Comparison of ENCODE assay signal across 1 cellular context in the genomic region with DNA sequence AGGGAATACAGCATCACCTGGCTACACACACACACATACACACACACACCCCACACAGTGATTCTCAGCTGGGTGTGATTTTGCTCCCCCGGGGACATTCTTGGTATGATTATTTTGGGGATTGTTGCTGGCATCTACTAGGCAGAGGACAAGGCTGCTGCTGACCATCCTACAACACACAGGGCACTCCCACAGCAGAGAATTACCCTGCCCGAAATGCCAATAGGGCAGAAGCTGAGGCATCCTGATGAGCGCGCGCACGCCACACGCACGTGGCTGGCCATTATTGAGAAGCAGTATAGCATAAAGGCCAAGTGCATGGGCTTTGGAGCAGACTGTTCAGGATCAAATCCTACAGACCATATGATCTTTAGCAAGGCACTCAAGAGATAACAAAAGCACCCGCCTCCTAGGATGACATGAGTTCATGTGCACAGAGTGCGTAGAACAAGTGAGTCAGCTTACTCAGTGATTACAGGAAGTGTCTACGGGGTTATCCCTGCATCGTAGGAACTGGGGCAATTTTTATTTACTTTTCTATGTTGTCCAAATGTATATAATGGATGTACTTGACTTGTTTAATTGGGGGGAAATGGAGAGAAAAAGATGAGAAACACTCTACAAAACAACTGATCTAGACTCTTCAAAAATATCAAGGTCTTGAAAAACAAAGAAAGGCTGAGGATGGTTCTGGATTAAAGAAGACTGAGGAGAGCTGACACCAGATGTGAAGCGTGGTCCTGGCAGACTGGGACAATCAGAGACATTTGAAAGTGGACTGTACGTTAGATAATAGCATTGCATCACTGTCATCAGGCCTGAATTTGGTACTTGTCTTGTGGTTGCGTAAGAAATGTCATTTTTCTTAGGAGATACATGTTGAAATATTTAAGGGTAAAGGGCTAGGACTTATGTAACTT.
TF ChIP-seq lines count a peak whose summit lies in the region.

No MANE protein-coding gene starts in this region.

TF ChIP-seq in HepG2, 621 proteins besides CTCF, POLR2A, EP300 and RAD21 (continued from another document and continues in another):
- TF ChIP-seq, protein P1, sequence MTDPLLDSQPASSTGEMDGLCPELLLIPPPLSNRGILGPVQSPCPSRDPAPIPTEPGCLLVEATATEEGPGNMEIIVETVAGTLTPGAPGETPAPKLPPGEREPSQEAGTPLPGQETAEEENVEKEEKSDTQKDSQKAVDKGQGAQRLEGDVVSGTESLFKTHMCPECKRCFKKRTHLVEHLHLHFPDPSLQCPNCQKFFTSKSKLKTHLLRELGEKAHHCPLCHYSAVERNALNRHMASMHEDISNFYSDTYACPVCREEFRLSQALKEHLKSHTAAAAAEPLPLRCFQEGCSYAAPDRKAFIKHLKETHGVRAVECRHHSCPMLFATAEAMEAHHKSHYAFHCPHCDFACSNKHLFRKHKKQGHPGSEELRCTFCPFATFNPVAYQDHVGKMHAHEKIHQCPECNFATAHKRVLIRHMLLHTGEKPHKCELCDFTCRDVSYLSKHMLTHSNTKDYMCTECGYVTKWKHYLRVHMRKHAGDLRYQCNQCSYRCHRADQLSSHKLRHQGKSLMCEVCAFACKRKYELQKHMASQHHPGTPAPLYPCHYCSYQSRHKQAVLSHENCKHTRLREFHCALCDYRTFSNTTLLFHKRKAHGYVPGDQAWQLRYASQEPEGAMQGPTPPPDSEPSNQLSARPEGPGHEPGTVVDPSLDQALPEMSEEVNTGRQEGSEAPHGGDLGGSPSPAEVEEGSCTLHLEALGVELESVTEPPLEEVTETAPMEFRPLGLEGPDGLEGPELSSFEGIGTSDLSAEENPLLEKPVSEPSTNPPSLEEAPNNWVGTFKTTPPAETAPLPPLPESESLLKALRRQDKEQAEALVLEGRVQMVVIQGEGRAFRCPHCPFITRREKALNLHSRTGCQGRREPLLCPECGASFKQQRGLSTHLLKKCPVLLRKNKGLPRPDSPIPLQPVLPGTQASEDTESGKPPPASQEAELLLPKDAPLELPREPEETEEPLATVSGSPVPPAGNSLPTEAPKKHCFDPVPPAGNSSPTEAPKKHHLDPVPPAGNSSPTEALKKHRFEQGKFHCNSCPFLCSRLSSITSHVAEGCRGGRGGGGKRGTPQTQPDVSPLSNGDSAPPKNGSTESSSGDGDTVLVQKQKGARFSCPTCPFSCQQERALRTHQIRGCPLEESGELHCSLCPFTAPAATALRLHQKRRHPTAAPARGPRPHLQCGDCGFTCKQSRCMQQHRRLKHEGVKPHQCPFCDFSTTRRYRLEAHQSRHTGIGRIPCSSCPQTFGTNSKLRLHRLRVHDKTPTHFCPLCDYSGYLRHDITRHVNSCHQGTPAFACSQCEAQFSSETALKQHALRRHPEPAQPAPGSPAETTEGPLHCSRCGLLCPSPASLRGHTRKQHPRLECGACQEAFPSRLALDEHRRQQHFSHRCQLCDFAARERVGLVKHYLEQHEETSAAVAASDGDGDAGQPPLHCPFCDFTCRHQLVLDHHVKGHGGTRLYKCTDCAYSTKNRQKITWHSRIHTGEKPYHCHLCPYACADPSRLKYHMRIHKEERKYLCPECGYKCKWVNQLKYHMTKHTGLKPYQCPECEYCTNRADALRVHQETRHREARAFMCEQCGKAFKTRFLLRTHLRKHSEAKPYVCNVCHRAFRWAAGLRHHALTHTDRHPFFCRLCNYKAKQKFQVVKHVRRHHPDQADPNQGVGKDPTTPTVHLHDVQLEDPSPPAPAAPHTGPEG (CRISPR knock-in tag; IDR thresholded peaks at IDR 0.05), result no peak
- TF ChIP-seq ZNF17 (CRISPR knock-in tag; IDR thresholded peaks at IDR 0.05) (no peak), ELF3 (CRISPR knock-in tag; IDR thresholded peaks at IDR 0.05) (peak; percentile 81), TCF7L2 (IDR thresholded peaks at IDR 0.05; ENCODE audit: low read depth, low read length) (no peak), ZNF616 (CRISPR knock-in tag; IDR thresholded peaks at IDR 0.05; ENCODE audit: low read depth) (no peak), SALL1 (CRISPR knock-in tag; IDR thresholded peaks at IDR 0.05) (peak; percentile 49; the same call in 1 of the 2 replicates), KDM5A (IDR thresholded peaks at IDR 0.05; ENCODE audit: borderline replicate concordance, low read length) (no peak), FIP1L1 (IDR thresholded peaks at IDR 0.05; ENCODE audit: borderline replicate concordance, insufficient read depth, low read depth, low read length) (no peak), ELF4 (CRISPR knock-in tag; IDR thresholded peaks at IDR 0.05; ENCODE audit: borderline replicate concordance) (no peak), HNF4G (IDR thresholded peaks at IDR 0.05; ENCODE audit: borderline replicate concordance, low read depth, low read length) (no peak), HNF4G (CRISPR knock-in tag; IDR thresholded peaks at IDR 0.05; ENCODE audit: borderline replicate concordance, low read depth) (0 out of 2 replicates have a peak, but pooled peaks have one; percentile 20), RFX1 (IDR thresholded peaks at IDR 0.05) (no peak), NR2F2 (IDR thresholded peaks at IDR 0.05; ENCODE audit: borderline replicate concordance, low read depth) (no peak), ATM (IDR thresholded peaks at IDR 0.05; ENCODE audit: borderline replicate concordance) (no peak), MBD4 (IDR thresholded peaks at IDR 0.05; ENCODE audit: borderline replicate concordance, low read length) (no peak), SMYD3 (CRISPR knock-in tag; IDR thresholded peaks at IDR 0.05) (no peak), MXI1 (IDR thresholded peaks at IDR 0.05; ENCODE audit: borderline replicate concordance, low read depth, low read length) (peak; percentile 67; the same call in 1 of the 3 replicates), SIN3B (IDR thresholded peaks at IDR 0.05; ENCODE audit: low read length) (no peak), CAMTA2 (CRISPR knock-in tag; IDR thresholded peaks at IDR 0.05; ENCODE audit: borderline replicate concordance) (no peak), EHMT2 (IDR thresholded peaks at IDR 0.05; ENCODE audit: borderline replicate concordance, low read depth, low read length) (no peak), ZNF543 (CRISPR knock-in tag; IDR thresholded peaks at IDR 0.05) (no peak), HOXA3 (CRISPR knock-in tag; IDR thresholded peaks at IDR 0.05) (no peak; the same call in 1 of the 2 replicates), ZBTB42 (CRISPR knock-in tag; IDR thresholded peaks at IDR 0.05) (no peak), ZZZ3 (CRISPR knock-in tag; IDR thresholded peaks at IDR 0.05; ENCODE audit: borderline replicate concordance) (no peak), ZBTB38 (CRISPR knock-in tag; IDR thresholded peaks at IDR 0.05) (0 out of 2 replicates have a peak, but pooled peaks have one; percentile 20), MAFK (conservative IDR thresholded peaks at IDR 0.05 in 1 of 2, IDR thresholded peaks at IDR 0.05 in 1 of 2; ENCODE audit: low read length in 2 of 2) (no peak), ZNF749 (CRISPR knock-in tag; IDR thresholded peaks at IDR 0.05; ENCODE audit: borderline replicate concordance) (no peak)
- TF ChIP-seq, protein P2, sequence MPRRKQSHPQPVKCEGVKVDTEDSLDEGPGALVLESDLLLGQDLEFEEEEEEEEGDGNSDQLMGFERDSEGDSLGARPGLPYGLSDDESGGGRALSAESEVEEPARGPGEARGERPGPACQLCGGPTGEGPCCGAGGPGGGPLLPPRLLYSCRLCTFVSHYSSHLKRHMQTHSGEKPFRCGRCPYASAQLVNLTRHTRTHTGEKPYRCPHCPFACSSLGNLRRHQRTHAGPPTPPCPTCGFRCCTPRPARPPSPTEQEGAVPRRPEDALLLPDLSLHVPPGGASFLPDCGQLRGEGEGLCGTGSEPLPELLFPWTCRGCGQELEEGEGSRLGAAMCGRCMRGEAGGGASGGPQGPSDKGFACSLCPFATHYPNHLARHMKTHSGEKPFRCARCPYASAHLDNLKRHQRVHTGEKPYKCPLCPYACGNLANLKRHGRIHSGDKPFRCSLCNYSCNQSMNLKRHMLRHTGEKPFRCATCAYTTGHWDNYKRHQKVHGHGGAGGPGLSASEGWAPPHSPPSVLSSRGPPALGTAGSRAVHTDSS (CRISPR knock-in tag; conservative IDR thresholded peaks at IDR 0.05), result no peak
- TF ChIP-seq, protein P3, sequence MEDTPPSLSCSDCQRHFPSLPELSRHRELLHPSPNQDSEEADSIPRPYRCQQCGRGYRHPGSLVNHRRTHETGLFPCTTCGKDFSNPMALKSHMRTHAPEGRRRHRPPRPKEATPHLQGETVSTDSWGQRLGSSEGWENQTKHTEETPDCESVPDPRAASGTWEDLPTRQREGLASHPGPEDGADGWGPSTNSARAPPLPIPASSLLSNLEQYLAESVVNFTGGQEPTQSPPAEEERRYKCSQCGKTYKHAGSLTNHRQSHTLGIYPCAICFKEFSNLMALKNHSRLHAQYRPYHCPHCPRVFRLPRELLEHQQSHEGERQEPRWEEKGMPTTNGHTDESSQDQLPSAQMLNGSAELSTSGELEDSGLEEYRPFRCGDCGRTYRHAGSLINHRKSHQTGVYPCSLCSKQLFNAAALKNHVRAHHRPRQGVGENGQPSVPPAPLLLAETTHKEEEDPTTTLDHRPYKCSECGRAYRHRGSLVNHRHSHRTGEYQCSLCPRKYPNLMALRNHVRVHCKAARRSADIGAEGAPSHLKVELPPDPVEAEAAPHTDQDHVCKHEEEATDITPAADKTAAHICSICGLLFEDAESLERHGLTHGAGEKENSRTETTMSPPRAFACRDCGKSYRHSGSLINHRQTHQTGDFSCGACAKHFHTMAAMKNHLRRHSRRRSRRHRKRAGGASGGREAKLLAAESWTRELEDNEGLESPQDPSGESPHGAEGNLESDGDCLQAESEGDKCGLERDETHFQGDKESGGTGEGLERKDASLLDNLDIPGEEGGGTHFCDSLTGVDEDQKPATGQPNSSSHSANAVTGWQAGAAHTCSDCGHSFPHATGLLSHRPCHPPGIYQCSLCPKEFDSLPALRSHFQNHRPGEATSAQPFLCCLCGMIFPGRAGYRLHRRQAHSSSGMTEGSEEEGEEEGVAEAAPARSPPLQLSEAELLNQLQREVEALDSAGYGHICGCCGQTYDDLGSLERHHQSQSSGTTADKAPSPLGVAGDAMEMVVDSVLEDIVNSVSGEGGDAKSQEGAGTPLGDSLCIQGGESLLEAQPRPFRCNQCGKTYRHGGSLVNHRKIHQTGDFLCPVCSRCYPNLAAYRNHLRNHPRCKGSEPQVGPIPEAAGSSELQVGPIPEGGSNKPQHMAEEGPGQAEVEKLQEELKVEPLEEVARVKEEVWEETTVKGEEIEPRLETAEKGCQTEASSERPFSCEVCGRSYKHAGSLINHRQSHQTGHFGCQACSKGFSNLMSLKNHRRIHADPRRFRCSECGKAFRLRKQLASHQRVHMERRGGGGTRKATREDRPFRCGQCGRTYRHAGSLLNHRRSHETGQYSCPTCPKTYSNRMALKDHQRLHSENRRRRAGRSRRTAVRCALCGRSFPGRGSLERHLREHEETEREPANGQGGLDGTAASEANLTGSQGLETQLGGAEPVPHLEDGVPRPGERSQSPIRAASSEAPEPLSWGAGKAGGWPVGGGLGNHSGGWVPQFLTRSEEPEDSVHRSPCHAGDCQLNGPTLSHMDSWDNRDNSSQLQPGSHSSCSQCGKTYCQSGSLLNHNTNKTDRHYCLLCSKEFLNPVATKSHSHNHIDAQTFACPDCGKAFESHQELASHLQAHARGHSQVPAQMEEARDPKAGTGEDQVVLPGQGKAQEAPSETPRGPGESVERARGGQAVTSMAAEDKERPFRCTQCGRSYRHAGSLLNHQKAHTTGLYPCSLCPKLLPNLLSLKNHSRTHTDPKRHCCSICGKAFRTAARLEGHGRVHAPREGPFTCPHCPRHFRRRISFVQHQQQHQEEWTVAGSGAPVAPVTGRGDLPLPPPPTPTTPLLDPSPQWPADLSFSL (CRISPR knock-in tag; IDR thresholded peaks at IDR 0.05), result no peak
- TF ChIP-seq, protein P4, sequence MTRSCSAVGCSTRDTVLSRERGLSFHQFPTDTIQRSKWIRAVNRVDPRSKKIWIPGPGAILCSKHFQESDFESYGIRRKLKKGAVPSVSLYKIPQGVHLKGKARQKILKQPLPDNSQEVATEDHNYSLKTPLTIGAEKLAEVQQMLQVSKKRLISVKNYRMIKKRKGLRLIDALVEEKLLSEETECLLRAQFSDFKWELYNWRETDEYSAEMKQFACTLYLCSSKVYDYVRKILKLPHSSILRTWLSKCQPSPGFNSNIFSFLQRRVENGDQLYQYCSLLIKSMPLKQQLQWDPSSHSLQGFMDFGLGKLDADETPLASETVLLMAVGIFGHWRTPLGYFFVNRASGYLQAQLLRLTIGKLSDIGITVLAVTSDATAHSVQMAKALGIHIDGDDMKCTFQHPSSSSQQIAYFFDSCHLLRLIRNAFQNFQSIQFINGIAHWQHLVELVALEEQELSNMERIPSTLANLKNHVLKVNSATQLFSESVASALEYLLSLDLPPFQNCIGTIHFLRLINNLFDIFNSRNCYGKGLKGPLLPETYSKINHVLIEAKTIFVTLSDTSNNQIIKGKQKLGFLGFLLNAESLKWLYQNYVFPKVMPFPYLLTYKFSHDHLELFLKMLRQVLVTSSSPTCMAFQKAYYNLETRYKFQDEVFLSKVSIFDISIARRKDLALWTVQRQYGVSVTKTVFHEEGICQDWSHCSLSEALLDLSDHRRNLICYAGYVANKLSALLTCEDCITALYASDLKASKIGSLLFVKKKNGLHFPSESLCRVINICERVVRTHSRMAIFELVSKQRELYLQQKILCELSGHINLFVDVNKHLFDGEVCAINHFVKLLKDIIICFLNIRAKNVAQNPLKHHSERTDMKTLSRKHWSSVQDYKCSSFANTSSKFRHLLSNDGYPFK (CRISPR knock-in tag; IDR thresholded peaks at IDR 0.05; ENCODE audit: borderline replicate concordance), result no peak
- TF ChIP-seq, protein P5, sequence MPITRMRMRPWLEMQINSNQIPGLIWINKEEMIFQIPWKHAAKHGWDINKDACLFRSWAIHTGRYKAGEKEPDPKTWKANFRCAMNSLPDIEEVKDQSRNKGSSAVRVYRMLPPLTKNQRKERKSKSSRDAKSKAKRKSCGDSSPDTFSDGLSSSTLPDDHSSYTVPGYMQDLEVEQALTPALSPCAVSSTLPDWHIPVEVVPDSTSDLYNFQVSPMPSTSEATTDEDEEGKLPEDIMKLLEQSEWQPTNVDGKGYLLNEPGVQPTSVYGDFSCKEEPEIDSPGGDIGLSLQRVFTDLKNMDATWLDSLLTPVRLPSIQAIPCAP (CRISPR knock-in tag; IDR thresholded peaks at IDR 0.05; ENCODE audit: low read depth), result no peak
- TF ChIP-seq, protein P6, sequence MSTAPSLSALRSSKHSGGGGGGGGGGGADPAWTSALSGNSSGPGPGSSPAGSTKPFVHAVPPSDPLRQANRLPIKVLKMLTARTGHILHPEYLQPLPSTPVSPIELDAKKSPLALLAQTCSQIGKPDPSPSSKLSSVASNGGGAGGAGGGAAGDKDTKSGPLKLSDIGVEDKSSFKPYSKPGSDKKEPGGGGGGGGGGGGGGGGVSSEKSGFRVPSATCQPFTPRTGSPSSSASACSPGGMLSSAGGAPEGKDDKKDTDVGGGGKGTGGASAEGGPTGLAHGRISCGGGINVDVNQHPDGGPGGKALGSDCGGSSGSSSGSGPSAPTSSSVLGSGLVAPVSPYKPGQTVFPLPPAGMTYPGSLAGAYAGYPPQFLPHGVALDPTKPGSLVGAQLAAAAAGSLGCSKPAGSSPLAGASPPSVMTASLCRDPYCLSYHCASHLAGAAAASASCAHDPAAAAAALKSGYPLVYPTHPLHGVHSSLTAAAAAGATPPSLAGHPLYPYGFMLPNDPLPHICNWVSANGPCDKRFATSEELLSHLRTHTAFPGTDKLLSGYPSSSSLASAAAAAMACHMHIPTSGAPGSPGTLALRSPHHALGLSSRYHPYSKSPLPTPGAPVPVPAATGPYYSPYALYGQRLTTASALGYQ (CRISPR knock-in tag; IDR thresholded peaks at IDR 0.05), result no peak
- TF ChIP-seq, protein P7, sequence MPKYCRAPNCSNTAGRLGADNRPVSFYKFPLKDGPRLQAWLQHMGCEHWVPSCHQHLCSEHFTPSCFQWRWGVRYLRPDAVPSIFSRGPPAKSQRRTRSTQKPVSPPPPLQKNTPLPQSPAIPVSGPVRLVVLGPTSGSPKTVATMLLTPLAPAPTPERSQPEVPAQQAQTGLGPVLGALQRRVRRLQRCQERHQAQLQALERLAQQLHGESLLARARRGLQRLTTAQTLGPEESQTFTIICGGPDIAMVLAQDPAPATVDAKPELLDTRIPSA (CRISPR knock-in tag; IDR thresholded peaks at IDR 0.05; ENCODE audit: borderline replicate concordance), result no peak
- TF ChIP-seq, protein P8, sequence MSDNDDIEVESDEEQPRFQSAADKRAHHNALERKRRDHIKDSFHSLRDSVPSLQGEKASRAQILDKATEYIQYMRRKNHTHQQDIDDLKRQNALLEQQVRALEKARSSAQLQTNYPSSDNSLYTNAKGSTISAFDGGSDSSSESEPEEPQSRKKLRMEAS (IDR thresholded peaks at IDR 0.05), result peak; percentile 77
